In the genomic region with DNA sequence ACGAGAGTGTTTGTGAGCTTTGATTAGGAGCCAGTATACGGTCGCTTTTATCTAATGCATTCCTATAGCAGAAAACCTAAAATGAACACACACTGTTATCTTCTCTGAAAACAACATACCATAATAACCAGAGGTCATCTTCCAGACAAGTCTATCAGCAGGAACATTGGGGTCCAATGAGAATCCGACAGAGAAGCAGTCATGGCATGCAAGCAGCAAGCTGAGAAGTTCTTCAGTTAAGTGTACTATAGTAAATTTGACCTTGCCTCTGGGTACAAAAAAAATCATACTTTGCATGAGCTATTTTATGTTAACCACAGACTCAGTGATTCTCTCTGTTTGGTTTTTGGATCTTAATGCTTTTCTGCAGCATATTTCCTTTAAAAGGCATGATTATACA, we compare ENCODE assay signal across 1 cellular context.
TF ChIP-seq lines count a peak whose summit lies in the region.

No MANE protein-coding gene starts in this region.

TF ChIP-seq in SK-N-SH treated with all-trans-retinoic acid at 6 μM for 48 hours, 23 proteins besides CTCF, POLR2A, EP300 and RAD21 (continued from another document):
- TF ChIP-seq CSRNP3 (CRISPR knock-in tag; IDR thresholded peaks at IDR 0.05) (no peak), GLIS3 (CRISPR knock-in tag; IDR thresholded peaks at IDR 0.05) (no peak), ARNTL (CRISPR knock-in tag; IDR thresholded peaks at IDR 0.05; ENCODE audit: borderline replicate concordance, low read depth) (no peak), PPARA (CRISPR knock-in tag; IDR thresholded peaks at IDR 0.05; ENCODE audit: borderline replicate concordance) (no peak), TCF4 (CRISPR knock-in tag; IDR thresholded peaks at IDR 0.05; ENCODE audit: borderline replicate concordance) (no peak), ESRRG (CRISPR knock-in tag; IDR thresholded peaks at IDR 0.05) (no peak), OSR1 (CRISPR knock-in tag; IDR thresholded peaks at IDR 0.05) (no peak), BACH2 (CRISPR knock-in tag; IDR thresholded peaks at IDR 0.05; ENCODE audit: borderline replicate concordance) (no peak), ZNF70 (CRISPR knock-in tag; IDR thresholded peaks at IDR 0.05) (no peak), TOX (CRISPR knock-in tag; IDR thresholded peaks at IDR 0.05; ENCODE audit: borderline replicate concordance) (no peak), ZNF565 (CRISPR knock-in tag; conservative IDR thresholded peaks at IDR 0.05; ENCODE audit: low read depth) (no peak), ZC3H10 (CRISPR knock-in tag; IDR thresholded peaks at IDR 0.05) (no peak)
